13 cellular contexts compared by ENCODE assay signal in genomic region chrX:151402719-151403390, GRCh38. TPM values are rescaled to one million over a fixed set of nuclear protein-coding genes. Genes with fewer than 3 reads are reported as not detected.
DNase-seq lines count a peak whose midpoint lies in the region; ATAC-seq and TF ChIP-seq lines count a peak whose summit lies in the region.
"Had no signal": no experiment of that assay in that cellular context is flagged by ENCODE, and none has a peak within 500 bp of the region (broad histone marks: within the 10 kb centered on the region; RNA-seq: fewer than 3 reads in every experiment).

No MANE protein-coding gene starts in this region.

- no peak overlapping the region for H3K4me2 ChIP-seq in SK-N-SH

- H3K4me1 ChIP-seq in SK-N-SH (ENCODE audit: control insufficient read depth in 1 of 2, insufficient read depth in 2 of 2, low read depth in 1 of 2, low read length in 1 of 2) (peaks cover 3 to 7% of the 10 kb centered on the region in 2 experiments; a peak in 3 of 4 replicates), testis (no peaks in the 10 kb centered on the region), mucosa of descending colon (ENCODE audit: low read depth) (peaks cover 5% of the 10 kb centered on the region)

- no peak overlapping the region for H3K4me3 ChIP-seq in SK-N-SH (ENCODE audit: low read depth in 2 of 2, low read length in 1 of 2)
- no peak overlapping the region for H3K4me3 ChIP-seq in testis
- no peak overlapping the region for H3K4me3 ChIP-seq in mucosa of descending colon
- H3K4me3 ChIP-seq: esophagus squamous epithelium had no signal

- H3K4me1 Mint-ChIP-seq in activated naive CD4-positive, alpha-beta T cell treated with anti-CD3 and anti-CD28 coated beads, Interleukin-2, amount 10 ng/mL, durations not matched to agents 7 days and 5 days: peaks cover 40% of the 10 kb centered on the region

- intact Hi-C loops in left ventricle myocardium superior (cut with micrococcal nuclease) (no loop called here), testis (cut with DNase I; ENCODE audit: low total_unique reads) (no loop called here), mucosa of descending colon (cut with DNase I, micrococcal nuclease) (no loop called here)

- H3K36me3 ChIP-seq in SK-N-SH (replicated peaks in 1 of 2; ENCODE audit: control insufficient read depth in 1 of 2, insufficient read depth in 2 of 2, low read length in 1 of 2) (peaks cover 7 to 18% of the 10 kb centered on the region in 2 experiments), testis (ENCODE audit: low read depth, missing control alignments) (no peaks in the 10 kb centered on the region), mucosa of descending colon (ENCODE audit: low read depth) (no peaks in the 10 kb centered on the region)

- H3K27ac Mint-ChIP-seq in activated naive CD4-positive, alpha-beta T cell treated with anti-CD3 and anti-CD28 coated beads, Interleukin-2, amount 10 ng/mL, durations not matched to agents 7 days and 5 days: peak overlapping the region; percentile 67
- H3K27ac Mint-ChIP-seq: activated naive CD8-positive, alpha-beta T cell had no signal

- H3K9ac ChIP-seq in SK-N-SH: no peak overlapping the region

- WGBS in SK-N-SH (ENCODE audit: low lambda C conversion rate): 0% methylated on average over 3 of the region's 22 CpGs
- WGBS in testis, 2 donors: 80 to 90% methylated on average over 1 to 16 of the region's 22 CpGs

- peaks cover 78% of the 10 kb centered on the region for H3K79me2 ChIP-seq in SK-N-SH (ENCODE audit: insufficient read depth)

- H3K9me3 Mint-ChIP-seq in activated naive CD4-positive, alpha-beta T cell treated with anti-CD3 and anti-CD28 coated beads, Interleukin-2, amount 10 ng/mL, durations not matched to agents 7 days and 5 days: no peaks in the 10 kb centered on the region
- H3K9me3 Mint-ChIP-seq: central memory CD8-positive, alpha-beta T cell had no signal

- no peak for DNase-seq in activated naive CD4-positive, alpha-beta T cell treated with anti-CD3 and anti-CD28 coated beads, Interleukin-2, amount 10 ng/mL, durations not matched to agents 7 days and 5 days
- DNase-seq in activated naive CD4-positive, alpha-beta T cell treated with anti-CD3 and anti-CD28 coated beads, Interleukin-2, amount 50 U/mL, for 16 hours: no peak
- DNase-seq in SK-N-SH (peak; percentile 34), left ventricle myocardium superior (peak; percentile 53), testis (peak; percentile 15), mucosa of descending colon (no peak)
- no peak for DNase-seq in activated CD8-positive, alpha-beta memory T cell treated with anti-CD3 and anti-CD28 coated beads, Interleukin-2, amount 50 U/mL, for 48 hours
- DNase-seq: esophagus squamous epithelium; NCI-H510A treated with DMSO at 0.1 percent for 48 hours; stimulated activated CD4-positive, alpha-beta T cell treated with anti-CD3 and anti-CD28 coated beads, Interleukin-12 subunit alpha, Interleukin-12 subunit beta, amount 100 ng/mL, for 4 hours had no signal

- H3K9me3 ChIP-seq in SK-N-SH (no peaks in the 10 kb centered on the region), testis (no peaks in the 10 kb centered on the region), mucosa of descending colon (no peaks in the 10 kb centered on the region)
- H3K9me3 ChIP-seq: esophagus squamous epithelium had no signal

- H3K4me3 Mint-ChIP-seq in activated naive CD4-positive, alpha-beta T cell treated with anti-CD3 and anti-CD28 coated beads, Interleukin-2, amount 10 ng/mL, durations not matched to agents 7 days and 5 days: no peak overlapping the region
- H3K4me3 Mint-ChIP-seq: activated naive CD8-positive, alpha-beta T cell; central memory CD8-positive, alpha-beta T cell had no signal

- no peak overlapping the region for H2AFZ ChIP-seq in SK-N-SH (ENCODE audit: low read depth)

- POLR2A ChIA-PET in SK-N-SH (lab: Yijun Ruan, JAX): no interaction called here

- no peak for TF ChIP-seq EP300 in SK-N-SH (IDR thresholded peaks at IDR 0.05; ENCODE audit: borderline replicate concordance in 1 of 2, low read depth in 1 of 2, low read length in 1 of 2)

- H3F3A ChIP-seq in SK-N-SH (replicated peaks; ENCODE audit: insufficient read depth): no peaks in the 10 kb centered on the region

- CTCF ChIA-PET in activated naive CD4-positive, alpha-beta T cell treated with anti-CD3 and anti-CD28 coated beads, Interleukin-2, amount 10 ng/mL, durations not matched to agents 7 days and 5 days (lab: Charles Lee): no interaction called here
- CTCF ChIA-PET in SK-N-SH (lab: Yijun Ruan, JAX): interaction anchor here (0.7 to 1.6 kb wide), 5 partner anchors 9 to 278 kb away, joined by 3 to 6 read pairs (median 4); no protein-coding TSS in a partner anchor

- TF ChIP-seq POLR2A in testis (IDR thresholded peaks at IDR 0.05): no peak

- no peaks in the 10 kb centered on the region for H3K27me3 ChIP-seq in SK-N-SH (ENCODE audit: insufficient read depth)
- no peaks in the 10 kb centered on the region for H3K27me3 ChIP-seq in testis
- H3K27me3 ChIP-seq: esophagus squamous epithelium had no signal

- TF ChIP-seq CTCF in SK-N-SH (IDR thresholded peaks at IDR 0.05): no peak
- no peak for TF ChIP-seq CTCF in testis (IDR thresholded peaks at IDR 0.05)
- no peak for TF ChIP-seq CTCF in mucosa of descending colon (IDR thresholded peaks at IDR 0.05)

- H3K27ac ChIP-seq in SK-N-SH (ENCODE audit: low read depth in 2 of 2, low read length in 1 of 2) (no peak overlapping the region), testis (no peak overlapping the region)
- H3K27ac ChIP-seq: esophagus squamous epithelium had no signal

- TF ChIP-seq RAD21 in SK-N-SH (IDR thresholded peaks at IDR 0.05; ENCODE audit: low read length): peak; percentile 25; the same call in 1 of the 2 replicates

- H4K20me1 ChIP-seq in SK-N-SH (ENCODE audit: insufficient read depth): peaks cover 35% of the 10 kb centered on the region

- no peaks in the 10 kb centered on the region for H3K27me3 Mint-ChIP-seq in activated naive CD4-positive, alpha-beta T cell treated with anti-CD3 and anti-CD28 coated beads, Interleukin-2, amount 10 ng/mL, durations not matched to agents 7 days and 5 days
- H3K27me3 Mint-ChIP-seq: activated naive CD8-positive, alpha-beta T cell; central memory CD8-positive, alpha-beta T cell had no signal

- peaks cover 18% of the 10 kb centered on the region for H3K36me3 Mint-ChIP-seq in activated naive CD4-positive, alpha-beta T cell treated with anti-CD3 and anti-CD28 coated beads, Interleukin-2, amount 10 ng/mL, durations not matched to agents 7 days and 5 days

- peak; percentile 80 for ATAC-seq in left ventricle myocardium superior
- no peak for ATAC-seq in mucosa of descending colon
- ATAC-seq in HG02870 (IDR thresholded peaks at IDR 0.05; ENCODE audit: unreplicated experiment): no peak

- no peaks in the 10 kb centered on the region for H3K9me2 ChIP-seq in SK-N-SH

TF ChIP-seq in SK-N-SH, 30 proteins besides CTCF, POLR2A, EP300 and RAD21:
- TF ChIP-seq RFX5 (IDR thresholded peaks at IDR 0.05; ENCODE audit: low read length) (no peak), GATA2 (CRISPR knock-in tag; IDR thresholded peaks at IDR 0.05) (no peak)

RNA-seq across cellular contexts. Expression of gene VMA21, which starts 5.8 kb away (rescaled TPM):
- polyA plus RNA-seq in SK-N-SH (2012; rRNA removed) (17.0 and 19.1 TPM in 2 replicates), testis (ENCODE audit: insufficient read depth, low read depth, low replicate concordance) (16.2 TPM)
- 26.1 and 31.5 TPM in 2 replicates for polyA plus RNA-seq in SK-N-SH (2012; cell fraction: cytosol; rRNA removed)
- polyA plus RNA-seq in SK-N-SH (2012; cell fraction: nucleus; rRNA removed): 5.7 and 10.3 TPM in 2 replicates
- total RNA-seq in left ventricle myocardium superior (21.9 TPM), testis (10 to 100 TPM; 31.9 to 33.0 TPM), mucosa of descending colon (10 to 100 TPM; 11.9 to 18.9 (median 16.7) TPM)

Comparison
In these comparisons a context has a peak if more than half of its experiments do, and no peak if none do; other contexts are left out.
1. DNase-seq: peak in SK-N-SH (single experiment), left ventricle myocardium superior (single experiment) and testis (single experiment); none in activated naive CD4-positive, alpha-beta T cell treated with anti-CD3 and anti-CD28 coated beads, Interleukin-2, amount 10 ng/mL, durations not matched to agents 7 days and 5 days (single experiment), activated naive CD4-positive, alpha-beta T cell treated with anti-CD3 and anti-CD28 coated beads, Interleukin-2, amount 50 U/mL, for 16 hours (single experiment), mucosa of descending colon (0 of 3) and activated CD8-positive, alpha-beta memory T cell treated with anti-CD3 and anti-CD28 coated beads, Interleukin-2, amount 50 U/mL, for 48 hours (single experiment).